In the genomic region with DNA sequence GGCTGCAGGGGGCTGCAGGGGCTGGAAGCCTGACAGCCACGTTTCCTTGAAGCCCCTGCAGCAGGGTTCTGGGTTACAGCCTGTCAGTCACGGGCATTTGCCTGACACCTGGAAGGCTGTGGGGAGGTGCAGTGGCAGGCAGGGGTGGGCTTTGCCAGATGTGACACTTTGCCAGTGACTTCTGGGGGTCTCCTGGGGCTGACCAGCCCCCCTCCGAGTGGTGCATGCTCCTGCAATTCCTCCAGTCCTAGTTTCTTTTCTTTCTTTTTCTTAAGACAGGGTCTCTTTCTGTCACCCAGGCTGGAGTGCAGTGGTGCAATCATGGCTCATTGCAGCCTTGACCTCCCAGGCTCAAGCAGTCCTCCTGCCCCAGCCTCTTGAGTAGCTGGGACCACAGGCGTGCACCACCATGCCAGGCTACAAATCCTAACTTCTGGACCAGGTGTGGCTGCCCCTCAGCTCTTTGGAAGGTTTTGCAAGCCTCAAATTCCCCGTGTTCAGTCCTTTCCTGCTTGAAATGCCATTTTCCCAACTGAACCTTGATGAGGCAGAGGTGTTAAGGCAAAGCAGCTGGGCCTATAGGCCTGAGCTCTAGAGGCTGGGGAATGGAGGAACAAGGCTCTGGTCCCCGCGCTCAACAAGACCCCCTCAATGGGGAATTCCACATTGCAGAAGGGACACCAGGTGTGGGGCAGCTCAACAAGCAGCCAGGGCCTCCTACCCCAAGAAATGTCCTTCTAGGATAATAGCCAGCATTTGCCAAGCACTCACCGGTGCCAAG, we compare ENCODE assay signal across 15 cellular contexts. TPM values are rescaled to one million over a fixed set of nuclear protein-coding genes. Genes with fewer than 3 reads are reported as not detected.
DNase-seq lines count a peak whose midpoint lies in the region; ATAC-seq, FAIRE-seq and TF ChIP-seq lines count a peak whose summit lies in the region.
"Had no signal": no experiment of that assay in that cellular context is flagged by ENCODE, and none has a peak within 500 bp of the region (broad histone marks: within the 10 kb centered on the region; RNA-seq: fewer than 3 reads in every experiment).

No MANE protein-coding gene starts in this region.

- peaks cover 63 to 73% (median 70%) of the 10 kb centered on the region in 10 experiments for H3K4me1 ChIP-seq in BLaER1 treated with 17β-estradiol and CSF1 and Interleukin-3, amounts not matched to agents 10 nM and 100 nM
- H3K4me1 ChIP-seq in neural progenitor cell (no peaks in the 10 kb centered on the region), Peyer's patch (peaks cover 0 to 13% (median 4%) of the 10 kb centered on the region in 4 donors)

- peak overlapping the region in 8 of 10 experiments; percentile 3 to 49 (median 32); a peak in 11 of 20 replicates for H3K4me3 ChIP-seq in BLaER1 treated with 17β-estradiol and CSF1 and Interleukin-3, amounts not matched to agents 10 nM and 100 nM
- H3K4me3 ChIP-seq in neural progenitor cell (no peak overlapping the region), Peyer's patch (no peak overlapping the region)
- H3K4me3 ChIP-seq: hepatocyte, mucosa of descending colon, PC-9 had no signal

- H3K27ac ChIP-seq in BLaER1 treated with 17β-estradiol and CSF1 and Interleukin-3, amounts not matched to agents 10 nM and 100 nM = peak overlapping the region; percentile 39 to 77 (median 63); a peak in 16 of 22 replicates
- no peak overlapping the region for H3K27ac ChIP-seq in neural progenitor cell
- no peak overlapping the region for H3K27ac ChIP-seq in Peyer's patch
- H3K27ac ChIP-seq: hepatocyte, parathyroid adenoma, PC-9 had no signal

- DNase-seq in HTR-8/SVneo (ENCODE audit: insufficient read length, low spot score) (no peak), neural progenitor cell (ENCODE audit: low spot score) (no peak), GM10266 (ENCODE audit: extremely low spot score) (no peak), Peyer's patch (no peak), iPS-NIHi7 (ENCODE audit: extremely low spot score) (no peak)
- DNase-seq in activated naive CD8-positive, alpha-beta T cell treated with anti-CD3 and anti-CD28 coated beads, Interleukin-2, amount 50 U/mL, for 24 hours = no peak
- DNase-seq: NCI-H1694 treated with DMSO at 0.1 percent for 48 hours, NCI-H510A treated with DMSO at 0.1 percent for 48 hours had no signal

- H3K9me3 Mint-ChIP-seq in activated naive CD8-positive, alpha-beta T cell treated with anti-CD3 and anti-CD28 coated beads, Interleukin-2, amount 50 U/mL, for 24 hours = no peaks in the 10 kb centered on the region
- peaks cover 3% of the 10 kb centered on the region for H3K9me3 Mint-ChIP-seq in neural progenitor cell
- H3K9me3 Mint-ChIP-seq: activated CD4-positive, alpha-beta memory T cell treated with anti-CD3 and anti-CD28 coated beads, Interleukin-2, amount 10 ng/mL, durations not matched to agents 7 days and 5 days had no signal

- H3K9ac ChIP-seq in BLaER1 treated with 17β-estradiol and CSF1 and Interleukin-3, amounts not matched to agents 10 nM and 100 nM = peak overlapping the region in 9 of 11 experiments; percentile 4 to 68 (median 54); a peak in 9 of 22 replicates
- H3K9ac ChIP-seq in neural progenitor cell = no peak overlapping the region
- H3K9ac ChIP-seq: parathyroid adenoma had no signal

- H3K79me2 ChIP-seq in neural progenitor cell (ENCODE audit: low read depth) = no peaks in the 10 kb centered on the region
- H3K79me2 ChIP-seq: hepatocyte, parathyroid adenoma had no signal

- peaks cover 18% of the 10 kb centered on the region for H3K4me1 Mint-ChIP-seq in activated naive CD8-positive, alpha-beta T cell treated with anti-CD3 and anti-CD28 coated beads, Interleukin-2, amount 50 U/mL, for 24 hours
- H3K4me1 Mint-ChIP-seq in neural progenitor cell = peaks cover 30% of the 10 kb centered on the region

- H3K27me3 Mint-ChIP-seq in activated naive CD8-positive, alpha-beta T cell treated with anti-CD3 and anti-CD28 coated beads, Interleukin-2, amount 50 U/mL, for 24 hours = peaks cover 2% of the 10 kb centered on the region
- H3K27me3 Mint-ChIP-seq in neural progenitor cell (ENCODE audit: insufficient read depth, low read depth) = peaks cover 4% of the 10 kb centered on the region

- no peaks in the 10 kb centered on the region for H3F3A ChIP-seq in neural progenitor cell (ENCODE audit: low read depth)

- no peaks in the 10 kb centered on the region for H3K36me3 ChIP-seq in BLaER1 treated with 17β-estradiol and CSF1 and Interleukin-3, amounts not matched to agents 10 nM and 100 nM
- H3K36me3 ChIP-seq in neural progenitor cell = no peaks in the 10 kb centered on the region
- H3K36me3 ChIP-seq in Peyer's patch = no peaks in the 10 kb centered on the region

- ATAC-seq in activated naive CD8-positive, alpha-beta T cell treated with anti-CD3 and anti-CD28 coated beads, Interleukin-2, amount 50 U/mL, for 24 hours = peak; percentile 10
- ATAC-seq in GM19395 (IDR thresholded peaks at IDR 0.05; ENCODE audit: unreplicated experiment) = no peak
- ATAC-seq: mucosa of descending colon had no signal

- peaks cover 0 to 12% (median 8%) of the 10 kb centered on the region in 11 experiments; a peak in 19 of 22 replicates for H3K9me3 ChIP-seq in BLaER1 treated with 17β-estradiol and CSF1 and Interleukin-3, amounts not matched to agents 10 nM and 100 nM (replicated peaks in 1 of 11)
- H3K9me3 ChIP-seq in neural progenitor cell (ENCODE audit: low read depth) (no peaks in the 10 kb centered on the region), Peyer's patch (no peaks in the 10 kb centered on the region)
- H3K9me3 ChIP-seq: mucosa of descending colon had no signal

- no peak for TF ChIP-seq POLR2A in Peyer's patch (IDR thresholded peaks at IDR 0.05)

- no peaks in the 10 kb centered on the region for H3K36me3 Mint-ChIP-seq in activated naive CD8-positive, alpha-beta T cell treated with anti-CD3 and anti-CD28 coated beads, Interleukin-2, amount 50 U/mL, for 24 hours (ENCODE audit: low read depth)
- H3K36me3 Mint-ChIP-seq in neural progenitor cell = no peaks in the 10 kb centered on the region

- peaks cover 0 to 25% (median 0%) of the 10 kb centered on the region in 11 experiments; a peak in 5 of 22 replicates for H3K27me3 ChIP-seq in BLaER1 treated with 17β-estradiol and CSF1 and Interleukin-3, amounts not matched to agents 10 nM and 100 nM
- H3K27me3 ChIP-seq in neural progenitor cell (no peaks in the 10 kb centered on the region), Peyer's patch (no peaks in the 10 kb centered on the region)
- H3K27me3 ChIP-seq: hepatocyte had no signal

- peak overlapping the region; percentile 88 to 99 (median 95) for H3K4me2 ChIP-seq in BLaER1 treated with 17β-estradiol and CSF1 and Interleukin-3, amounts not matched to agents 10 nM and 100 nM
- no peak overlapping the region for H3K4me2 ChIP-seq in neural progenitor cell
- H3K4me2 ChIP-seq: hepatocyte, PC-9 had no signal

- TF ChIP-seq CTCF in neural progenitor cell (IDR thresholded peaks at IDR 0.05) (no peak), GM10266 (IDR thresholded peaks at IDR 0.05; ENCODE audit: control insufficient read depth, insufficient read depth, low read depth, missing control alignments) (no peak), Peyer's patch (IDR thresholded peaks at IDR 0.05) (no peak)

- peak overlapping the region; percentile 73 for H3K27ac Mint-ChIP-seq in activated naive CD8-positive, alpha-beta T cell treated with anti-CD3 and anti-CD28 coated beads, Interleukin-2, amount 50 U/mL, for 24 hours
- H3K27ac Mint-ChIP-seq in neural progenitor cell = peak overlapping the region; percentile 29
- H3K27ac Mint-ChIP-seq: activated CD4-positive, alpha-beta memory T cell treated with anti-CD3 and anti-CD28 coated beads, Interleukin-2, amount 10 ng/mL, durations not matched to agents 7 days and 5 days had no signal

- FAIRE-seq in HTR-8/SVneo (lab: Jason Lieb, UNC) = peak; percentile 9

- H4K20me1 ChIP-seq in BLaER1 treated with 17β-estradiol and CSF1 and Interleukin-3, amounts not matched to agents 10 nM and 100 nM = peaks cover 0 to 24% (median 16%) of the 10 kb centered on the region in 11 experiments; a peak in 17 of 22 replicates
- H4K20me1 ChIP-seq in neural progenitor cell (ENCODE audit: low read depth) = no peaks in the 10 kb centered on the region

- H3K4me3 Mint-ChIP-seq in activated naive CD8-positive, alpha-beta T cell treated with anti-CD3 and anti-CD28 coated beads, Interleukin-2, amount 50 U/mL, for 24 hours = no peak overlapping the region
- H3K4me3 Mint-ChIP-seq in neural progenitor cell = no peak overlapping the region
- H3K4me3 Mint-ChIP-seq: activated CD4-positive, alpha-beta memory T cell treated with anti-CD3 and anti-CD28 coated beads, Interleukin-2, amount 10 ng/mL, durations not matched to agents 7 days and 5 days had no signal

- H2AFZ ChIP-seq in neural progenitor cell (replicated peaks) = no peak overlapping the region
- H2AFZ ChIP-seq: hepatocyte, parathyroid adenoma, PC-9 had no signal

RNA-seq across cellular contexts. Expression of gene CHKA, which starts 20.2 kb away (rescaled TPM):
- total RNA-seq in neural progenitor cell (ENCODE audit: low replicate concordance) = 33.9 and 36.8 TPM in 2 replicates
- total RNA-seq in Peyer's patch = 100 to 1,000 TPM in 3 of 4 donors, 10 to 100 TPM in 1; 41.3 to 179 (median 130) TPM

Comparison
In these comparisons a context has a peak if more than half of its experiments do, and no peak if none do; other contexts are left out.
1. H3K27ac ChIP-seq: peak in BLaER1 treated with 17β-estradiol and CSF1 and Interleukin-3, amounts not matched to agents 10 nM and 100 nM (11 of 11); none in neural progenitor cell (single experiment) and Peyer's patch (0 of 4).
2. H3K4me3 ChIP-seq: peak in BLaER1 treated with 17β-estradiol and CSF1 and Interleukin-3, amounts not matched to agents 10 nM and 100 nM (8 of 10); none in neural progenitor cell (single experiment) and Peyer's patch (0 of 4).